ENCODE assay signal across 18 cellular contexts in genomic region chr6:104159045-104159618, GRCh38.
"Had no signal": no experiment of that assay in that cellular context is flagged by ENCODE, and none has a peak within 500 bp of the region (broad histone marks: within the 10 kb centered on the region; RNA-seq: fewer than 3 reads in every experiment).

No MANE protein-coding gene starts in this region.

- H3K27me3 ChIP-seq: brain microvascular endothelial cell, cardiac muscle cell had no signal

- ATAC-seq: activated CD4-positive, CD25-positive, alpha-beta regulatory T cell treated with anti-CD3 and anti-CD28 coated beads, Interleukin-2, amount 50 U/mL, for 24 hours; activated CD8-positive, alpha-beta T cell treated with anti-CD3 and anti-CD28 coated beads for 36 hours; activated T-cell treated with anti-CD3 and anti-CD28 coated beads, Interleukin-2, amount 50 U/mL, for 72 hours; SK-N-SH treated with all-trans-retinoic acid at 6 μM for 48 hours had no signal

- DNase-seq: activated CD4-positive, alpha-beta T cell treated with anti-CD3 and anti-CD28 coated beads for 4 hours; activated CD8-positive, alpha-beta memory T cell treated with anti-CD3 and anti-CD28 coated beads, Interleukin-2, amount 50 U/mL, for 4 hours; activated CD8-positive, alpha-beta T cell treated with anti-CD3 and anti-CD28 coated beads for 36 hours; activated gamma-delta T cell treated with Interleukin-2 at 50 U/mL for 16 hours; activated naive CD4-positive, alpha-beta T cell treated with anti-CD3 and anti-CD28 coated beads, Interleukin-2, amount 10 ng/mL, durations not matched to agents 7 days and 5 days; activated naive CD8-positive, alpha-beta T cell treated with anti-CD3 and anti-CD28 coated beads for 36 hours; activated T-cell treated with anti-CD3 and anti-CD28 coated beads, Interleukin-2, amount 50 U/mL, for 72 hours; brain microvascular endothelial cell; NCI-H1105 treated with DMSO at 0.1 percent for 48 hours; NCI-H1436 treated with DMSO at 0.1 percent for 48 hours; NCI-H187; NCI-H2081; NCI-H446; NCI-H524; SW 1271 had no signal

- H3K27ac ChIP-seq: brain microvascular endothelial cell, cardiac muscle cell had no signal

- H3K36me3 ChIP-seq: brain microvascular endothelial cell, cardiac muscle cell had no signal

- H3K4me3 ChIP-seq: cardiac muscle cell had no signal
